ENCODE assay signal across 17 cellular contexts in the genomic region with DNA sequence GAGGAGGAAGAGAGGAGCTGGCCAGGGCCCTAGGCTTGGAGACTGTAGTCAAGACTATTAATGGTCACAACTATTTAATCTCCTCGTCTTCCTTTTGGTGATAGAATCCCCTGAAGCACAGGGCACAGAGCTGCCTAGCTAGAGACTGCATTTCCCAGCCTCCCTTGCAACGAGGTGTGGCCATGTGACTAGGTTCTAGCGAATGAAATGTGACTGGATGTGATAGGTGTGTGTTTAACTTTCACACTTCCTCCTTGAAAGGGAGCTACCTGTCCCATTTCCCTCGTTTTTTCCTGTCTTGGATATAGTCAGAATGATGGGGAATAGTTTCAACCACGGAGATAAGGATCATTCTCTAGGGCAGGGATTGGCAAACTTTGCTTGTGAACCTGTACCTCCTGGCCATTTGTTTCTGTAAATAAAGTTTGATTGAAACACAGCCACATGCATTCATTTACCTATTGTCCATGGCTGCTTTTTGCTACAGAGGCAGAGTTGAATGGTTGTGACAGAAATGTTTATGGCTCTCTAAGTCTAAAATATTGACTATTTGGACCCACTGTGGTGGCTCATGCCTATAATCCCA.
"Had no signal": no experiment of that assay in that cellular context is flagged by ENCODE, and none has a peak within 500 bp of the region (broad histone marks: within the 10 kb centered on the region; RNA-seq: fewer than 3 reads in every experiment).

No MANE protein-coding gene starts in this region.

- H3K27ac ChIP-seq: colonic mucosa, esophagus muscularis mucosa, hepatocyte, skin epidermis, suprapubic skin had no signal

- H3K9me3 Mint-ChIP-seq: activated T-helper 2 cell treated with anti-CD3 and anti-CD28 coated beads, Interferon-gamma antibody, Interleukin-2, Interleukin-4, amounts not matched to agents 10 μg/mL and 5 μg/mL and 100 μg/mL, durations not matched to agents 14 hours and 24 hours and 36 hours; nephron had no signal

- H3K36me3 ChIP-seq: colonic mucosa, esophagus muscularis mucosa, suprapubic skin had no signal

- H3K79me2 ChIP-seq: hepatocyte had no signal

- H3K4me1 ChIP-seq: colonic mucosa, esophagus muscularis mucosa, suprapubic skin had no signal

- H3K27ac Mint-ChIP-seq: activated T-helper 2 cell treated with anti-CD3 and anti-CD28 coated beads, Interferon-gamma antibody, Interleukin-2, Interleukin-4, amounts not matched to agents 10 μg/mL and 5 μg/mL and 100 μg/mL, durations not matched to agents 14 hours and 24 hours and 36 hours; nephron had no signal

- H3K4me1 Mint-ChIP-seq: nephron had no signal

- DNase-seq: activated CD4-positive, alpha-beta T cell treated with anti-CD3 and anti-CD28 coated beads for 1 hour; activated CD4-positive, alpha-beta T cell treated with anti-CD3 and anti-CD28 coated beads, Interleukin-2, amount 50 U/mL, for 48 hours; activated naive CD4-positive, alpha-beta T cell treated with anti-CD3 and anti-CD28 coated beads, Interleukin-2, amount 50 U/mL, for 16 hours; activated T-cell treated with anti-CD3 and anti-CD28 coated beads, Interleukin-2, amount 50 U/mL, for 1 hour; colonic mucosa; kidney glomerular epithelial cell; nucleus accumbens; stimulated activated CD4-positive, alpha-beta T cell treated with anti-CD3 and anti-CD28 coated beads, Interleukin-4, amount 100 ng/mL, for 4 hours; stimulated activated naive CD8-positive, alpha-beta T cell treated with anti-CD3 and anti-CD28 coated beads, Interleukin-15, Interleukin-2, amounts not matched to agents 100 U/mL and 50 U/mL, for 24 hours; T-helper 9 cell; trophoblast cell had no signal

- H2AFZ ChIP-seq: hepatocyte had no signal

- ATAC-seq: stimulated activated naive CD8-positive, alpha-beta T cell treated with anti-CD3 and anti-CD28 coated beads, Interleukin-15, Interleukin-2, amounts not matched to agents 100 U/mL and 50 U/mL, for 24 hours had no signal

- H3K4me3 Mint-ChIP-seq: nephron had no signal

- H3K4me2 ChIP-seq: hepatocyte had no signal

- H3K4me3 ChIP-seq: colonic mucosa, esophagus muscularis mucosa, hepatocyte, skin epidermis, suprapubic skin had no signal

- H3K27me3 ChIP-seq: colonic mucosa, esophagus muscularis mucosa had no signal
